10 cellular contexts compared by ENCODE assay signal in the genomic region with DNA sequence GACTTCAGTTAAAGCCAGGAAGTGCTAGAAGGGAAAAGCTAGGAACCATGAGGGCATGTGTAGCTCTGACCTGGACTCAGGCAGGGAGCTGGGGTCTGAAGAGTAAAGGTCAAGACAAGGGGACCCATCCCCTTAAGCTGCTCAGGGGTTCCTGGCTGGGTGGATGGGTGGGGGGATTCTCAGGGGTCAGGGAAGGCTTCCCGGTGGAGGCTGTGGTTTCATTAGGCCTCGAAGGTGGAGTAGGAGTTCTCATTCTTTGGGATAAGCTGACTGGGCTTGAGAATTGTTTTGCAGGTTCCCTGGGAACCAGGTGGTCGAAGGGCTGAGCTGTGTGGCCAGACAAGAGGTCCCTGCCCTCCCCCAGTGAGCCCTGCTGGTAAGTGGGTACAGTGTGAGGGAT. TPM values are rescaled to one million over a fixed set of nuclear protein-coding genes. Genes with fewer than 3 reads are reported as not detected.
DNase-seq lines count a peak whose midpoint lies in the region; ATAC-seq and TF ChIP-seq lines count a peak whose summit lies in the region.
"Had no signal": no experiment of that assay in that cellular context is flagged by ENCODE, and none has a peak within 500 bp of the region (broad histone marks: within the 10 kb centered on the region; RNA-seq: fewer than 3 reads in every experiment).

No MANE protein-coding gene starts in this region.

- TF ChIP-seq CTCF in CD14-positive monocyte (IDR thresholded peaks at IDR 0.05), result no peak
- TF ChIP-seq CTCF in fibroblast of pulmonary artery (IDR thresholded peaks at IDR 0.05; ENCODE audit: low read length, missing control alignments), result no peak
- TF ChIP-seq CTCF in gastrocnemius medialis (IDR thresholded peaks at IDR 0.05 in 4 of 5, conservative IDR thresholded peaks at IDR 0.05 in 1 of 5), result no peak

- H3K27ac Mint-ChIP-seq in CD14-positive monocyte (peak overlapping the region in 6 of 7 donors; percentile 60 to 90 (median 80)), T-cell (peak overlapping the region; percentile 55 to 72)

- in situ Hi-C loops in gastrocnemius medialis (cut with MboI; ENCODE audit: low sequenced_read_pairs in 4 of 4), result loop anchor here in 1 of 4 donors (25.0 kb wide), 1 partner anchor 362 kb away; a partner anchor contains a TSS

- H3K4me3 Mint-ChIP-seq in CD14-positive monocyte (peak overlapping the region; percentile 50 to 81), T-cell (peak overlapping the region; percentile 51 to 92 (median 59))

- intact Hi-C loops in CD14-positive monocyte (cut with micrococcal nuclease) (no loop called here), gastrocnemius medialis (cut with DNase I; ENCODE audit: low total_unique reads) (loop anchor here (10.0 kb wide), 1 partner anchor 980 kb away; a partner anchor contains a TSS)

- H3K27me3 Mint-ChIP-seq in CD14-positive monocyte (ENCODE audit: low read depth in 3 of 3), result peaks cover 0 to 5% (median 0%) of the 10 kb centered on the region in 3 donors
- H3K27me3 Mint-ChIP-seq in T-cell, result no peaks in the 10 kb centered on the region

- POLR2A ChIA-PET in T-cell (lab: Charles Lee), result interaction anchor here in 1 of 2 donors (0.6 kb wide), 2 partner anchors 111 to 406 kb away, joined by 3 to 10 read pairs; no protein-coding TSS in a partner anchor

- H3K4me3 ChIP-seq in fibroblast of pulmonary artery (replicated peaks; ENCODE audit: low read depth, low read length), result peak overlapping the region; percentile 60
- H3K4me3 ChIP-seq in gastrocnemius medialis, result peak overlapping the region in 2 of 4 donors; percentile 57 to 73
- H3K4me3 ChIP-seq in H7 (ENCODE audit: insufficient read depth, low read depth, low read length), result no peak overlapping the region

- H3K27ac ChIP-seq in gastrocnemius medialis, result peak overlapping the region; percentile 68 to 84 (median 80)

- ATAC-seq in T-cell (replicated peaks in 1 of 4) (no peak), gastrocnemius medialis (no peak)
- ATAC-seq: activated naive CD4-positive, alpha-beta T cell treated with anti-CD3 and anti-CD28 coated beads, Interleukin-2, amount 50 U/mL, for 72 hours had no signal

- H3K4me1 Mint-ChIP-seq in CD14-positive monocyte, result peaks cover 51% of the 10 kb centered on the region
- peaks cover 39 to 53% (median 44%) of the 10 kb centered on the region in 3 donors for H3K4me1 Mint-ChIP-seq in T-cell

- peaks cover 14 to 33% of the 10 kb centered on the region in 2 donors for H3K4me1 ChIP-seq in gastrocnemius medialis

- no peaks in the 10 kb centered on the region for H3K9me3 ChIP-seq in gastrocnemius medialis

- no peak for DNase-seq in CD14-positive monocyte (ENCODE audit: low spot score)
- DNase-seq in T-cell, result no peak
- DNase-seq in fibroblast of pulmonary artery (ENCODE audit: low read depth), result no peak
- no peak for DNase-seq in gastrocnemius medialis
- DNase-seq in cerebellar nuclear complex (lab: John Stamatoyannopoulos, UW), result no peak
- DNase-seq in islet precursor cell, result no peak
- no peak for DNase-seq in HCEC 1CT
- DNase-seq in H7, result no peak
- DNase-seq: NCI-H226 had no signal

- H3K27me3 ChIP-seq in gastrocnemius medialis, result no peaks in the 10 kb centered on the region
- H3K27me3 ChIP-seq in H7 (ENCODE audit: control insufficient read depth, insufficient read depth, low read length), result peaks cover 12% of the 10 kb centered on the region

- CTCF ChIA-PET in T-cell (lab: Charles Lee), result interaction anchor here in 1 of 2 donors (0.5 kb wide), 1 partner anchor 346 kb away, joined by 5 read pairs; no protein-coding TSS in a partner anchor

- H3K36me3 ChIP-seq in gastrocnemius medialis (no peaks in the 10 kb centered on the region), H7 (replicated peaks; ENCODE audit: control insufficient read depth, insufficient read depth, low read length) (peaks cover 1% of the 10 kb centered on the region)

- peaks cover 3 to 14% of the 10 kb centered on the region in 2 donors for H3K36me3 Mint-ChIP-seq in CD14-positive monocyte
- no peaks in the 10 kb centered on the region for H3K36me3 Mint-ChIP-seq in T-cell

- TF ChIP-seq POLR2A in gastrocnemius medialis (IDR thresholded peaks at IDR 0.05), result no peak

- H3K9me3 Mint-ChIP-seq in CD14-positive monocyte (peaks cover 0 to 2% (median 0%) of the 10 kb centered on the region in 7 donors), T-cell (no peaks in the 10 kb centered on the region)
- H3K9me3 Mint-ChIP-seq: activated naive CD4-positive, alpha-beta T cell treated with anti-CD3 and anti-CD28 coated beads, Interleukin-2, amount 50 U/mL, for 72 hours had no signal

RNA-seq across cellular contexts. Expression of a gene that starts 1.2 kb away (rescaled TPM):
- 1 to 10 TPM; 2.4 to 3.6 TPM for polyA plus RNA-seq in CD14-positive monocyte
- total RNA-seq in T-cell (1 to 10 TPM in 3 of 5 donors, under 1 TPM in 2; 0.83 to 2.0 (median 1.5) TPM), gastrocnemius medialis (1 to 10 TPM; 1.8 to 3.1 (median 2.1) TPM)
- 10.3 and 11.5 TPM in 2 replicates for total RNA-seq in H7 (2014; rRNA removed; shearing (Covaris generic))

RNA-seq across cellular contexts. Expression of a gene that starts 4.2 kb away (rescaled TPM):
- 100 to 1,000 TPM; 180 to 182 TPM for polyA plus RNA-seq in CD14-positive monocyte
- 100 to 1,000 TPM; 101 to 176 (median 114) TPM for total RNA-seq in T-cell
- total RNA-seq in gastrocnemius medialis, result 10 to 100 TPM in 1 of 4 donors, 1 to 10 TPM in 3; 7.9 to 14.6 (median 9.8) TPM
- 5.6 and 11.4 TPM in 2 replicates for total RNA-seq in H7 (2014; rRNA removed; shearing (Covaris generic))

RNA-seq across cellular contexts. Expression of a gene that starts 4.7 kb away (rescaled TPM):
- 100 to 1,000 TPM; 200 to 218 TPM for polyA plus RNA-seq in CD14-positive monocyte
- total RNA-seq in T-cell (10 to 100 TPM in 3 of 5 donors, 1 to 10 TPM in 2; 6.9 to 14.3 (median 11.6) TPM), gastrocnemius medialis (10 to 100 TPM in 3 of 4 donors, 1 to 10 TPM in 1; 8.7 to 14.1 (median 11.9) TPM)
- 30.9 and 44.5 TPM in 2 replicates for total RNA-seq in H7 (2014; rRNA removed; shearing (Covaris generic))

RNA-seq across cellular contexts. Expression of a gene that starts 15.3 kb away (rescaled TPM):
- polyA plus RNA-seq in CD14-positive monocyte, result 100 to 1,000 TPM; 138 to 167 TPM
- total RNA-seq in T-cell (10 to 100 TPM; 36.6 to 52.3 (median 39.6) TPM), gastrocnemius medialis (100 to 1,000 TPM; 117 to 139 (median 125) TPM)
- total RNA-seq in H7 (2014; rRNA removed; shearing (Covaris generic)), result 62.3 and 65.0 TPM in 2 replicates

RNA-seq across cellular contexts. Expression of a gene that starts 55.3 kb away (rescaled TPM):
- not detected for polyA plus RNA-seq in CD14-positive monocyte
- total RNA-seq in T-cell, result 1 to 10 TPM; 4.5 to 9.8 (median 8.6) TPM
- under 1 TPM in 2 of 4 donors, not detected in 2; 0.15 to 0.24 TPM for total RNA-seq in gastrocnemius medialis
- 1.0 and 1.4 TPM in 2 replicates for total RNA-seq in H7 (2014; rRNA removed; shearing (Covaris generic))
